ENCODE assay signal across 13 cellular contexts in genomic region chr10:3812141-3812540, GRCh38. TPM values are rescaled to one million over a fixed set of nuclear protein-coding genes. Genes with fewer than 3 reads are reported as not detected.
DNase-seq lines count a peak whose midpoint lies in the region; ATAC-seq, FAIRE-seq and TF ChIP-seq lines count a peak whose summit lies in the region.
"Had no signal": no experiment of that assay in that cellular context is flagged by ENCODE, and none has a peak within 500 bp of the region (broad histone marks: within the 10 kb centered on the region; RNA-seq: fewer than 3 reads in every experiment).

No MANE protein-coding gene starts in this region.

- no peaks in the 10 kb centered on the region for H3K36me3 ChIP-seq in psoas muscle (ENCODE audit: insufficient read depth in 1 of 2, low read depth in 1 of 2)
- H3K36me3 ChIP-seq: neutrophil had no signal

- FAIRE-seq in urothelium cell line (lab: Jason Lieb, UNC) = no peak

- no peak overlapping the region for H3K4me3 ChIP-seq in psoas muscle

- H3K9me3 ChIP-seq in CD4-positive, alpha-beta T cell (ENCODE audit: control insufficient read depth, low read length) = no peaks in the 10 kb centered on the region
- H3K9me3 ChIP-seq in psoas muscle = no peaks in the 10 kb centered on the region
- H3K9me3 ChIP-seq: neutrophil had no signal

- 67 to 84% (median 81%) methylated on average over 7 of the region's 7 CpGs for WGBS in psoas muscle, 3 donors

- POLR2A ChIA-PET in CD4-positive, alpha-beta T cell (lab: Charles Lee) = interaction anchor here (0.9 to 13.2 kb wide), 7 partner anchors 12 to 63 kb away, joined by 3 to 497 read pairs (median 6); partner anchors contain the start of gene KLF6

- peak overlapping the region; percentile 77 for H3K27ac ChIP-seq in CD4-positive, alpha-beta T cell (ENCODE audit: low read depth, low read length)
- H3K27ac ChIP-seq in foreskin keratinocyte (peak overlapping the region; percentile 99), psoas muscle (peak overlapping the region; percentile 95)
- H3K27ac ChIP-seq: neutrophil had no signal

- H3K27ac Mint-ChIP-seq in CD4-positive, alpha-beta T cell = no peak overlapping the region
- H3K27ac Mint-ChIP-seq: H9 had no signal

- H3K27me3 ChIP-seq in CD4-positive, alpha-beta T cell (ENCODE audit: control insufficient read depth, insufficient read depth, low read length) = no peaks in the 10 kb centered on the region
- H3K27me3 ChIP-seq in foreskin keratinocyte (no peaks in the 10 kb centered on the region), psoas muscle (ENCODE audit: insufficient read depth in 3 of 3, low read length in 2 of 3) (no peaks in the 10 kb centered on the region)
- H3K27me3 ChIP-seq: neutrophil had no signal

- intact Hi-C loops in CD4-positive, alpha-beta T cell (cut with DNase I, micrococcal nuclease) = loop anchor here in 1 of 2 experiments (2.0 to 5.0 kb wide), 2 partner anchors 15 to 60 kb away; no protein-coding TSS in a partner anchor
- intact Hi-C loops in psoas muscle (cut with DNase I) = loop anchor here in 1 of 2 donors (10.0 kb wide), 1 partner anchor 533 kb away; no protein-coding TSS in a partner anchor

- H3K27me3 Mint-ChIP-seq in CD4-positive, alpha-beta T cell = no peaks in the 10 kb centered on the region

- H3K4me3 Mint-ChIP-seq in CD4-positive, alpha-beta T cell = no peak overlapping the region
- H3K4me3 Mint-ChIP-seq: H9 had no signal

- H3K4me1 ChIP-seq in foreskin keratinocyte = peaks cover 20% of the 10 kb centered on the region
- peaks cover 38% of the 10 kb centered on the region for H3K4me1 ChIP-seq in psoas muscle

- no peak for DNase-seq in CD4-positive, alpha-beta T cell
- peak; percentile 67 for DNase-seq in RPMI7951 (ENCODE audit: low read depth)
- DNase-seq in foreskin keratinocyte = no peak
- no peak for DNase-seq in psoas muscle
- no peak for DNase-seq in T-helper 9 cell
- DNase-seq in urothelium cell line (ENCODE audit: low spot score) = no peak
- DNase-seq in H4 (ENCODE audit: low spot score) = no peak
- DNase-seq: DMS 273 treated with DMSO at 0.1 percent for 48 hours, H9, hypothalamus, NCI-H1436 had no signal

- no peak for TF ChIP-seq CTCF in CD4-positive, alpha-beta T cell (IDR thresholded peaks at IDR 0.05)
- no peak for TF ChIP-seq CTCF in foreskin keratinocyte (conservative IDR thresholded peaks at IDR 0.05)
- TF ChIP-seq CTCF in psoas muscle (IDR thresholded peaks at IDR 0.05) = no peak

- CTCF ChIA-PET in CD4-positive, alpha-beta T cell (lab: Charles Lee) = no interaction called here

- peaks cover 48% of the 10 kb centered on the region for H3K4me1 Mint-ChIP-seq in CD4-positive, alpha-beta T cell (ENCODE audit: low read depth)

- no peaks in the 10 kb centered on the region for H3K9me3 Mint-ChIP-seq in CD4-positive, alpha-beta T cell
- H3K9me3 Mint-ChIP-seq: H9 had no signal

- ATAC-seq in CD4-positive, alpha-beta T cell (ENCODE audit: poor library complexity) = no peak
- ATAC-seq in foreskin keratinocyte = no peak
- ATAC-seq in psoas muscle = no peak
- ATAC-seq in HG03520 (IDR thresholded peaks at IDR 0.05; ENCODE audit: unreplicated experiment) = no peak

- no peaks in the 10 kb centered on the region for H3K36me3 Mint-ChIP-seq in CD4-positive, alpha-beta T cell (ENCODE audit: low read depth)

RNA-seq across cellular contexts. Expression of gene KLF6, which starts 27.1 kb away (rescaled TPM):
- total RNA-seq in CD4-positive, alpha-beta T cell = 100 to 1,000 TPM; 851 to 874 TPM
- 20.3 and 23.3 TPM in 2 replicates for total RNA-seq in RPMI7951 (2014; rRNA removed; shearing (Covaris generic))
- total RNA-seq in foreskin keratinocyte = 133 and 156 TPM in 2 replicates
- polyA plus RNA-seq in foreskin keratinocyte = 42.0 and 42.5 TPM in 2 replicates
- 100 to 1,000 TPM in 3 of 4 donors, 10 to 100 TPM in 1; 30.4 to 296 (median 173) TPM for total RNA-seq in psoas muscle
- 100 to 1,000 TPM in 2 of 3 donors, 10 to 100 TPM in 1; 94.1 to 138 (median 109) TPM for polyA plus RNA-seq in psoas muscle
- total RNA-seq in H4 (2014; rRNA removed; shearing (Covaris generic)) = 2.9 and 3.9 TPM in 2 replicates
